ENCODE assay signal across 16 cellular contexts in genomic region chr2:66541646-66542045, GRCh38.
DNase-seq lines count a peak whose midpoint lies in the region; TF ChIP-seq lines count a peak whose summit lies in the region.
"Had no signal": no experiment of that assay in that cellular context is flagged by ENCODE, and none has a peak within 500 bp of the region (broad histone marks: within the 10 kb centered on the region; RNA-seq: fewer than 3 reads in every experiment).

No MANE protein-coding gene starts in this region.

- peak overlapping the region; percentile 40 for H3K4me2 ChIP-seq in neural progenitor cell

- no peak overlapping the region for H3K4me3 ChIP-seq in HAP-1
- H3K4me3 ChIP-seq in neural progenitor cell = no peak overlapping the region

- no peaks in the 10 kb centered on the region for H4K20me1 ChIP-seq in neural progenitor cell (ENCODE audit: low read depth)

- H3K79me2 ChIP-seq in neural progenitor cell (ENCODE audit: low read depth) = no peaks in the 10 kb centered on the region

- H3K4me3 Mint-ChIP-seq in brain (peak overlapping the region in 3 of 5 experiments; percentile 59 to 63 (median 63)), neural progenitor cell (peak overlapping the region; percentile 55)

- in situ Hi-C loops in HAP-1 (cut with MboI; ENCODE audit: low sequenced_read_pairs) = no loop called here

- peaks cover 98% of the 10 kb centered on the region for H3K4me1 Mint-ChIP-seq in brain
- peaks cover 60% of the 10 kb centered on the region for H3K4me1 Mint-ChIP-seq in neural progenitor cell

- no peak overlapping the region for H2AFZ ChIP-seq in neural progenitor cell (replicated peaks)

- H3K36me3 ChIP-seq in HAP-1 (replicated peaks) (no peaks in the 10 kb centered on the region), neural progenitor cell (no peaks in the 10 kb centered on the region)

- H3K36me3 Mint-ChIP-seq in brain (peaks cover 4% of the 10 kb centered on the region), neural progenitor cell (no peaks in the 10 kb centered on the region)

- H3K9ac ChIP-seq in neural progenitor cell = no peak overlapping the region

- H3K27me3 ChIP-seq in HAP-1 (ENCODE audit: low read depth) (no peaks in the 10 kb centered on the region), neural progenitor cell (no peaks in the 10 kb centered on the region)

- peaks cover 3% of the 10 kb centered on the region for H3K27me3 Mint-ChIP-seq in brain
- H3K27me3 Mint-ChIP-seq in neural progenitor cell (ENCODE audit: insufficient read depth, low read depth) = peaks cover 6% of the 10 kb centered on the region

- TF ChIP-seq CTCF in brain (conservative IDR thresholded peaks at IDR 0.05) (no peak), neural progenitor cell (IDR thresholded peaks at IDR 0.05) (no peak)

- H3K4me1 ChIP-seq in HAP-1 = peaks cover 42% of the 10 kb centered on the region
- H3K4me1 ChIP-seq in neural progenitor cell = peaks cover 62% of the 10 kb centered on the region

- DNase-seq in HAP-1 (ENCODE audit: low spot score in 2 of 2) (peak; percentile 81 to 97), inferior parietal cortex (ENCODE audit: extremely low spot score) (peak; percentile 75), neural progenitor cell (ENCODE audit: low spot score) (peak; percentile 75), islet precursor cell (no peak), iPS-NIHi11 (ENCODE audit: low spot score) (no peak), cerebellum (ENCODE audit: low spot score) (no peak), SHP77 treated with DMSO at 0.1 percent for 48 hours (lab: John Stamatoyannopoulos, UW) (no peak)
- DNase-seq: DMS53, HCEC 1CT, Kasumi-1, NCI-H1417 treated with DMSO at 0.1 percent for 48 hours, NCI-H2107, NCI-H226, PC-3 had no signal

- H3K27ac Mint-ChIP-seq in brain (peak overlapping the region in 4 of 5 experiments; percentile 72 to 87 (median 79)), neural progenitor cell (no peak overlapping the region)

- H3K9me3 Mint-ChIP-seq in brain (no peaks in the 10 kb centered on the region), neural progenitor cell (no peaks in the 10 kb centered on the region)

- no peak overlapping the region for H3K27ac ChIP-seq in neural progenitor cell
- H3K27ac ChIP-seq: C4-2B had no signal

- H3F3A ChIP-seq in neural progenitor cell (ENCODE audit: low read depth) = peaks cover 16% of the 10 kb centered on the region

- H3K9me3 ChIP-seq in HAP-1 (no peaks in the 10 kb centered on the region), neural progenitor cell (ENCODE audit: low read depth) (no peaks in the 10 kb centered on the region)

Comparison
In these comparisons a context has a peak if more than half of its experiments do, and no peak if none do; other contexts are left out.
1. DNase-seq: peak in HAP-1 (2 of 2), inferior parietal cortex (single experiment) and neural progenitor cell (single experiment); none in islet precursor cell (single experiment), iPS-NIHi11 (single experiment), cerebellum (single experiment) and SHP77 treated with DMSO at 0.1 percent for 48 hours (single experiment).